In genomic region chr10:72009062-72009429, GRCh38 we compare ENCODE assay signal across 12 cellular contexts. TPM values are rescaled to one million over a fixed set of nuclear protein-coding genes. Genes with fewer than 3 reads are reported as not detected.
DNase-seq lines count a peak whose midpoint lies in the region; ATAC-seq and TF ChIP-seq lines count a peak whose summit lies in the region.
"Had no signal": no experiment of that assay in that cellular context is flagged by ENCODE, and none has a peak within 500 bp of the region (broad histone marks: within the 10 kb centered on the region; RNA-seq: fewer than 3 reads in every experiment).

No MANE protein-coding gene starts in this region.

- ATAC-seq in GM21619 (IDR thresholded peaks at IDR 0.05; ENCODE audit: unreplicated experiment) (no peak), GM18861 (IDR thresholded peaks at IDR 0.05; ENCODE audit: unreplicated experiment) (no peak)
- ATAC-seq: stimulated activated naive CD8-positive, alpha-beta T cell treated with anti-CD3 and anti-CD28 coated beads, Interleukin-15, Interleukin-2, amounts not matched to agents 100 U/mL and 50 U/mL, for 24 hours had no signal

- TF ChIP-seq CTCF in dorsolateral prefrontal cortex (IDR thresholded peaks at IDR 0.05 in 54 of 56, conservative IDR thresholded peaks at IDR 0.05 in 2 of 56; ENCODE audit: low read depth in 1 of 56, partially characterized antibody in 56 of 56) (no peak), testis (IDR thresholded peaks at IDR 0.05) (no peak)

- H3K9me3 ChIP-seq in muscle layer of colon (ENCODE audit: low read length) (no peaks in the 10 kb centered on the region), testis (no peaks in the 10 kb centered on the region), MG63 (no peaks in the 10 kb centered on the region)

- H3K4me3 ChIP-seq in dorsolateral prefrontal cortex, result peak overlapping the region in 1 of 59 donors; percentile 6
- H3K4me3 ChIP-seq in muscle layer of colon (ENCODE audit: low read depth in 1 of 2, low read length in 2 of 2), result no peak overlapping the region
- H3K4me3 ChIP-seq in testis, result no peak overlapping the region
- H3K4me3 ChIP-seq in MG63, result no peak overlapping the region

- H3K9ac ChIP-seq in muscle layer of colon (ENCODE audit: low read length), result peak overlapping the region; percentile 50

- H3K36me3 ChIP-seq in muscle layer of colon (ENCODE audit: insufficient read depth, low read length) (peaks cover 25% of the 10 kb centered on the region), testis (ENCODE audit: low read depth, missing control alignments) (no peaks in the 10 kb centered on the region), MG63 (peaks cover 74% of the 10 kb centered on the region)

- H3K27ac ChIP-seq in dorsolateral prefrontal cortex (peak overlapping the region; percentile 84 to 100 (median 96)), muscle layer of colon (ENCODE audit: low read depth, low read length) (peak overlapping the region; percentile 75), testis (peak overlapping the region; percentile 78 to 81)

- H3K27me3 ChIP-seq in dorsolateral prefrontal cortex (no peaks in the 10 kb centered on the region), muscle layer of colon (ENCODE audit: control insufficient read depth in 1 of 2, insufficient read depth in 2 of 2, low read length in 2 of 2) (no peaks in the 10 kb centered on the region), testis (no peaks in the 10 kb centered on the region), MG63 (no peaks in the 10 kb centered on the region)

- TF ChIP-seq POLR2A in testis (IDR thresholded peaks at IDR 0.05), result no peak

- H3K4me1 ChIP-seq in muscle layer of colon (ENCODE audit: insufficient read depth, low read length) (peaks cover 53% of the 10 kb centered on the region), testis (peaks cover 70% of the 10 kb centered on the region)

- WGBS in testis, 2 donors, result 41 to 47% methylated on average over 8 to 9 of the region's 9 CpGs

- intact Hi-C loops in dorsolateral prefrontal cortex (cut with DNase I), result no loop called here
- intact Hi-C loops in testis (cut with DNase I; ENCODE audit: low total_unique reads), result no loop called here

- DNase-seq in NCI-H69 (lab: John Stamatoyannopoulos, UW) (peak; percentile 43), dorsolateral prefrontal cortex (no peak), testis (no peak), MG63 (no peak)
- DNase-seq in activated CD8-positive, alpha-beta memory T cell treated with anti-CD3 and anti-CD28 coated beads for 24 hours, result no peak
- DNase-seq: activated CD4-positive, alpha-beta T cell treated with anti-CD3 and anti-CD28 coated beads, Interleukin-2, amount 50 U/mL, for 1 hour; SHP77; stimulated activated naive CD8-positive, alpha-beta T cell treated with anti-CD3 and anti-CD28 coated beads, Interleukin-15, Interleukin-2, amounts not matched to agents 100 U/mL and 50 U/mL, for 24 hours had no signal

RNA-seq across cellular contexts. Expression of gene CHST3, which starts 44.9 kb away (rescaled TPM):
- 10 to 100 TPM in 108 of 120 experiments, 1 to 10 TPM in 12; 7.0 to 62.9 (median 19.6) TPM for total RNA-seq in dorsolateral prefrontal cortex
- total RNA-seq in testis, result 100 to 1,000 TPM; 107 to 218 TPM
- polyA plus RNA-seq in testis (ENCODE audit: insufficient read depth, low read depth, low replicate concordance), result 55.3 TPM
- total RNA-seq in MG63 (2014; rRNA removed; shearing (Covaris generic); ENCODE audit: low replicate concordance), result 14.6 and 21.7 TPM in 2 replicates
- polyA plus RNA-seq: IgD-negative memory B cell had no signal
